ENCODE assay signal across 1 cellular context in the genomic region with DNA sequence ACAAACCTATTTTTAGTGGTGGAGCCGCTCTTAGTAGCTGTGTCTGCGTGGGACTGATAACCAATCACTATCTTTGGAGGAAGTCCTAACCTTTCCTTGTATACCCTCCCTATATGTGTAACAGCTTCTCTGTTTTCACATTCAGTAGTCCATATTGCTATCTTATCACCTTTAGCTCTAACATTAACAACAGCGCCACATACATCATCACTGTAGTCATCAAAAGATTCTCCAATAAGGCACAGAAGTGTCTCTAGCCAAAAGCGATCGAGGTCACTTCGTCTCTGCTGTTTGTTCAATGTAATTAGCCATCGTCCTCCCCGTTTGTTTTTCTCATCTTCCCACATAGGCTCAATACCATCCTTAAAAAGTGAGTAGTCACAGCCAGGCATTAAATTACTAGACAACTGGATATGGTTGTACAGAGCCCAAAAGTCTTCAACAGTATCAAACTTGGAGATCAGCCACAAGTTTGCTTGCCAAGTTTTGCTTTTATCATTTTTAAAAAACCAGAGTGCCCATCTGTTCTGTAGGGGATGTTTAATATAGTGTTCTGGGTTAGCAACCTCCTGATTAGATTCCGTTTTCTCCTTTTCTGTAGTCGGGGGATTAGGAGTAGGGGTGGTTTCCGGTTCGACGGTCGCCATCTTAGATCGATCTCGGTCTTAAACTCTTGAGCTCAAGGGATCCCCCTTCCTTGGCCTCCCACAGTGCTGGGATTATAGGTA.
TF ChIP-seq lines count a peak whose summit lies in the region.
"Not testable (repeated sequence)": the region's sequence is repeated elsewhere in the genome, so short reads cannot be mapped to it uniquely, and the experiment has no call there.

No MANE protein-coding gene starts in this region.

TF ChIP-seq in K562, 482 proteins besides CTCF, POLR2A, EP300 and RAD21 (continued from another document and continues in another):
- TF ChIP-seq, protein P1, sequence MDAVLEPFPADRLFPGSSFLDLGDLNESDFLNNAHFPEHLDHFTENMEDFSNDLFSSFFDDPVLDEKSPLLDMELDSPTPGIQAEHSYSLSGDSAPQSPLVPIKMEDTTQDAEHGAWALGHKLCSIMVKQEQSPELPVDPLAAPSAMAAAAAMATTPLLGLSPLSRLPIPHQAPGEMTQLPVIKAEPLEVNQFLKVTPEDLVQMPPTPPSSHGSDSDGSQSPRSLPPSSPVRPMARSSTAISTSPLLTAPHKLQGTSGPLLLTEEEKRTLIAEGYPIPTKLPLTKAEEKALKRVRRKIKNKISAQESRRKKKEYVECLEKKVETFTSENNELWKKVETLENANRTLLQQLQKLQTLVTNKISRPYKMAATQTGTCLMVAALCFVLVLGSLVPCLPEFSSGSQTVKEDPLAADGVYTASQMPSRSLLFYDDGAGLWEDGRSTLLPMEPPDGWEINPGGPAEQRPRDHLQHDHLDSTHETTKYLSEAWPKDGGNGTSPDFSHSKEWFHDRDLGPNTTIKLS (IDR thresholded peaks at IDR 0.05; ENCODE audit: borderline replicate concordance, low read depth): 0 out of 2 replicates have a peak, but pooled peaks have one; percentile 15
- TF ChIP-seq CXXC5 (CRISPR knock-in tag; IDR thresholded peaks at IDR 0.05) (peak; percentile 69), CC2D1A (IDR thresholded peaks at IDR 0.05) (0 out of 2 replicates have a peak, but pooled peaks have one; percentile 23), SMARCA4 (IDR thresholded peaks at IDR 0.05) (peak; percentile 71), CBFA2T2 (conservative IDR thresholded peaks at IDR 0.05) (peak; percentile 65), LEF1 (IDR thresholded peaks at IDR 0.05) (peak; percentile 62), HDAC2 (IDR thresholded peaks at IDR 0.05) (0 out of 2 replicates have a peak, but pooled peaks have one; percentile 37), PKNOX1 (IDR thresholded peaks at IDR 0.05) (peak; percentile 27; the same call in 1 of the 2 replicates), L3MBTL2 (IDR thresholded peaks at IDR 0.05) (peak; percentile 51), FOXA3 (CRISPR knock-in tag; conservative IDR thresholded peaks at IDR 0.05 in 1 of 2, IDR thresholded peaks at IDR 0.05 in 1 of 2) (peak in 1 of 2 experiments; percentile 52; a peak in 2 of 4 replicates), GABPA (tag; conservative IDR thresholded peaks at IDR 0.05; ENCODE audit: low read depth) (peak; percentile 86), SMAD4 (CRISPR knock-in tag; conservative IDR thresholded peaks at IDR 0.05) (peak; percentile 44), NCOR1 (IDR thresholded peaks at IDR 0.05) (peak; percentile 60), EHMT2 (IDR thresholded peaks at IDR 0.05) (peak; percentile 90), DIDO1 (tag; IDR thresholded peaks at IDR 0.05; ENCODE audit: low read depth) (0 out of 2 replicates have a peak, but pooled peaks have one; percentile 42), NRF1 (conservative IDR thresholded peaks at IDR 0.05 in 1 of 2, IDR thresholded peaks at IDR 0.05 in 1 of 2) (peak; percentile 39 to 46; a peak in 3 of 4 replicates), FOXK2 (conservative IDR thresholded peaks at IDR 0.05 in 1 of 2, IDR thresholded peaks at IDR 0.05 in 1 of 2; ENCODE audit: low read depth in 2 of 2) (peak; percentile 68 to 85; a peak in 3 of 4 replicates), GATA2 (CRISPR knock-in tag; IDR thresholded peaks at IDR 0.05) (peak; percentile 56), FOSL1 (tag; conservative IDR thresholded peaks at IDR 0.05) (0 out of 2 replicates have a peak, but pooled peaks have one; percentile 24), GABPB1 (CRISPR knock-in tag; IDR thresholded peaks at IDR 0.05) (peak; percentile 85), MEF2D (tag; conservative IDR thresholded peaks at IDR 0.05; ENCODE audit: low read depth) (peak; percentile 78), POLR2H (tag; IDR thresholded peaks at IDR 0.05; ENCODE audit: low read depth) (peak; percentile 51), ESRRA (IDR thresholded peaks at IDR 0.05; ENCODE audit: borderline replicate concordance, low read depth) (peak; percentile 11; the same call in 1 of the 2 replicates), NR2C1 (tag; IDR thresholded peaks at IDR 0.05) (0 out of 2 replicates have a peak, but pooled peaks have one; percentile 15), CREB3 (tag; conservative IDR thresholded peaks at IDR 0.05; ENCODE audit: low read depth) (peak; percentile 70), ATF1 (tag; IDR thresholded peaks at IDR 0.05) (peak; percentile 74), ID3 (tag; IDR thresholded peaks at IDR 0.05) (peak; percentile 81), HBP1 (CRISPR knock-in tag; IDR thresholded peaks at IDR 0.05) (0 out of 2 replicates have a peak, but pooled peaks have one; percentile 13), ETV1 (tag; conservative IDR thresholded peaks at IDR 0.05; ENCODE audit: low read depth) (peak; percentile 46; the same call in 1 of the 2 replicates), YY1 (IDR thresholded peaks at IDR 0.05; ENCODE audit: borderline replicate concordance in 1 of 3, control insufficient read depth in 1 of 3, extremely low read depth in 1 of 3, insufficient read depth in 3 of 3, insufficient read length in 1 of 3, insufficient replicate concordance in 2 of 3, low read depth in 1 of 3, low read length in 2 of 3) (peak; percentile 36 to 86 (median 49)), ARID1B (IDR thresholded peaks at IDR 0.05) (peak; percentile 86)
- TF ChIP-seq, protein P2, sequence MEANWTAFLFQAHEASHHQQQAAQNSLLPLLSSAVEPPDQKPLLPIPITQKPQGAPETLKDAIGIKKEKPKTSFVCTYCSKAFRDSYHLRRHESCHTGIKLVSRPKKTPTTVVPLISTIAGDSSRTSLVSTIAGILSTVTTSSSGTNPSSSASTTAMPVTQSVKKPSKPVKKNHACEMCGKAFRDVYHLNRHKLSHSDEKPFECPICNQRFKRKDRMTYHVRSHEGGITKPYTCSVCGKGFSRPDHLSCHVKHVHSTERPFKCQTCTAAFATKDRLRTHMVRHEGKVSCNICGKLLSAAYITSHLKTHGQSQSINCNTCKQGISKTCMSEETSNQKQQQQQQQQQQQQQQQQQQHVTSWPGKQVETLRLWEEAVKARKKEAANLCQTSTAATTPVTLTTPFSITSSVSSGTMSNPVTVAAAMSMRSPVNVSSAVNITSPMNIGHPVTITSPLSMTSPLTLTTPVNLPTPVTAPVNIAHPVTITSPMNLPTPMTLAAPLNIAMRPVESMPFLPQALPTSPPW (CRISPR knock-in tag; IDR thresholded peaks at IDR 0.05): 0 out of 2 replicates have a peak, but pooled peaks have one; percentile 35
- TF ChIP-seq, protein P3, sequence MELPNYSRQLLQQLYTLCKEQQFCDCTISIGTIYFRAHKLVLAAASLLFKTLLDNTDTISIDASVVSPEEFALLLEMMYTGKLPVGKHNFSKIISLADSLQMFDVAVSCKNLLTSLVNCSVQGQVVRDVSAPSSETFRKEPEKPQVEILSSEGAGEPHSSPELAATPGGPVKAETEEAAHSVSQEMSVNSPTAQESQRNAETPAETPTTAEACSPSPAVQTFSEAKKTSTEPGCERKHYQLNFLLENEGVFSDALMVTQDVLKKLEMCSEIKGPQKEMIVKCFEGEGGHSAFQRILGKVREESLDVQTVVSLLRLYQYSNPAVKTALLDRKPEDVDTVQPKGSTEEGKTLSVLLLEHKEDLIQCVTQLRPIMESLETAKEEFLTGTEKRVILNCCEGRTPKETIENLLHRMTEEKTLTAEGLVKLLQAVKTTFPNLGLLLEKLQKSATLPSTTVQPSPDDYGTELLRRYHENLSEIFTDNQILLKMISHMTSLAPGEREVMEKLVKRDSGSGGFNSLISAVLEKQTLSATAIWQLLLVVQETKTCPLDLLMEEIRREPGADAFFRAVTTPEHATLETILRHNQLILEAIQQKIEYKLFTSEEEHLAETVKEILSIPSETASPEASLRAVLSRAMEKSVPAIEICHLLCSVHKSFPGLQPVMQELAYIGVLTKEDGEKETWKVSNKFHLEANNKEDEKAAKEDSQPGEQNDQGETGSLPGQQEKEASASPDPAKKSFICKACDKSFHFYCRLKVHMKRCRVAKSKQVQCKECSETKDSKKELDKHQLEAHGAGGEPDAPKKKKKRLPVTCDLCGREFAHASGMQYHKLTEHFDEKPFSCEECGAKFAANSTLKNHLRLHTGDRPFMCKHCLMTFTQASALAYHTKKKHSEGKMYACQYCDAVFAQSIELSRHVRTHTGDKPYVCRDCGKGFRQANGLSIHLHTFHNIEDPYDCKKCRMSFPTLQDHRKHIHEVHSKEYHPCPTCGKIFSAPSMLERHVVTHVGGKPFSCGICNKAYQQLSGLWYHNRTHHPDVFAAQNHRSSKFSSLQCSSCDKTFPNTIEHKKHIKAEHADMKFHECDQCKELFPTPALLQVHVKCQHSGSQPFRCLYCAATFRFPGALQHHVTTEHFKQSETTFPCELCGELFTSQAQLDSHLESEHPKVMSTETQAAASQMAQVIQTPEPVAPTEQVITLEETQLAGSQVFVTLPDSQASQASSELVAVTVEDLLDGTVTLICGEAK (IDR thresholded peaks at IDR 0.05): peak; percentile 82
- TF ChIP-seq, protein P3 (CRISPR knock-in tag; IDR thresholded peaks at IDR 0.05): not testable (repeated sequence)
- TF ChIP-seq NR2C1 (IDR thresholded peaks at IDR 0.05); ATF1 (CRISPR knock-in tag; IDR thresholded peaks at IDR 0.05); ID3 (CRISPR knock-in tag; IDR thresholded peaks at IDR 0.05): not testable (repeated sequence)
- TF ChIP-seq, protein P4, sequence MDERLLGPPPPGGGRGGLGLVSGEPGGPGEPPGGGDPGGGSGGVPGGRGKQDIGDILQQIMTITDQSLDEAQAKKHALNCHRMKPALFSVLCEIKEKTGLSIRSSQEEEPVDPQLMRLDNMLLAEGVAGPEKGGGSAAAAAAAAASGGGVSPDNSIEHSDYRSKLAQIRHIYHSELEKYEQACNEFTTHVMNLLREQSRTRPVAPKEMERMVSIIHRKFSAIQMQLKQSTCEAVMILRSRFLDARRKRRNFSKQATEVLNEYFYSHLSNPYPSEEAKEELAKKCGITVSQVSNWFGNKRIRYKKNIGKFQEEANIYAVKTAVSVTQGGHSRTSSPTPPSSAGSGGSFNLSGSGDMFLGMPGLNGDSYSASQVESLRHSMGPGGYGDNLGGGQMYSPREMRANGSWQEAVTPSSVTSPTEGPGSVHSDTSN (CRISPR knock-in tag; IDR thresholded peaks at IDR 0.05; ENCODE audit: low read depth): not testable (repeated sequence)
- TF ChIP-seq, protein P4 (tag; conservative IDR thresholded peaks at IDR 0.05; ENCODE audit: low read depth): peak; percentile 27; the same call in 1 of the 2 replicates
